ENCODE assay signal across 1 cellular context in genomic region chr17:42387221-42387657, GRCh38.
TF ChIP-seq lines count a peak whose summit lies in the region.

No MANE protein-coding gene starts in this region.

TF ChIP-seq in HepG2, 621 proteins besides CTCF, POLR2A, EP300 and RAD21 (continued from another document and continues in another):
- TF ChIP-seq, protein P1, sequence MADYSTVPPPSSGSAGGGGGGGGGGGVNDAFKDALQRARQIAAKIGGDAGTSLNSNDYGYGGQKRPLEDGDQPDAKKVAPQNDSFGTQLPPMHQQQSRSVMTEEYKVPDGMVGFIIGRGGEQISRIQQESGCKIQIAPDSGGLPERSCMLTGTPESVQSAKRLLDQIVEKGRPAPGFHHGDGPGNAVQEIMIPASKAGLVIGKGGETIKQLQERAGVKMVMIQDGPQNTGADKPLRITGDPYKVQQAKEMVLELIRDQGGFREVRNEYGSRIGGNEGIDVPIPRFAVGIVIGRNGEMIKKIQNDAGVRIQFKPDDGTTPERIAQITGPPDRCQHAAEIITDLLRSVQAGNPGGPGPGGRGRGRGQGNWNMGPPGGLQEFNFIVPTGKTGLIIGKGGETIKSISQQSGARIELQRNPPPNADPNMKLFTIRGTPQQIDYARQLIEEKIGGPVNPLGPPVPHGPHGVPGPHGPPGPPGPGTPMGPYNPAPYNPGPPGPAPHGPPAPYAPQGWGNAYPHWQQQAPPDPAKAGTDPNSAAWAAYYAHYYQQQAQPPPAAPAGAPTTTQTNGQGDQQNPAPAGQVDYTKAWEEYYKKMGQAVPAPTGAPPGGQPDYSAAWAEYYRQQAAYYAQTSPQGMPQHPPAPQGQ (CRISPR knock-in tag; IDR thresholded peaks at IDR 0.05; ENCODE audit: borderline replicate concordance), result no peak
- TF ChIP-seq MYC (CRISPR knock-in tag; IDR thresholded peaks at IDR 0.05; ENCODE audit: borderline replicate concordance) (no peak), NR1H2 (CRISPR knock-in tag; IDR thresholded peaks at IDR 0.05; ENCODE audit: borderline replicate concordance, low read depth) (no peak), NFKBIZ (CRISPR knock-in tag; IDR thresholded peaks at IDR 0.05) (no peak), DPF2 (CRISPR knock-in tag; IDR thresholded peaks at IDR 0.05; ENCODE audit: borderline replicate concordance, low read depth) (no peak), JARID2 (CRISPR knock-in tag; IDR thresholded peaks at IDR 0.05; ENCODE audit: insufficient replicate concordance) (no peak), NFYB (CRISPR knock-in tag; IDR thresholded peaks at IDR 0.05) (peak; percentile 36; the same call in 1 of the 2 replicates), ZNF451 (CRISPR knock-in tag; IDR thresholded peaks at IDR 0.05) (no peak), PHF20 (CRISPR knock-in tag; IDR thresholded peaks at IDR 0.05) (no peak), ZNF652 (CRISPR knock-in tag; IDR thresholded peaks at IDR 0.05; ENCODE audit: borderline replicate concordance, low read depth) (no peak), ZSCAN21 (CRISPR knock-in tag; IDR thresholded peaks at IDR 0.05; ENCODE audit: borderline replicate concordance) (no peak), HMGXB4 (CRISPR knock-in tag; IDR thresholded peaks at IDR 0.05; ENCODE audit: borderline replicate concordance in 1 of 2, low read depth in 1 of 2) (peak in 1 of 2 experiments; percentile 11; a peak in 1 of 4 replicates), FOXC1 (CRISPR knock-in tag; IDR thresholded peaks at IDR 0.05; ENCODE audit: borderline replicate concordance) (no peak), MEIS1 (CRISPR knock-in tag; IDR thresholded peaks at IDR 0.05; ENCODE audit: borderline replicate concordance) (no peak), ZMYM4 (CRISPR knock-in tag; IDR thresholded peaks at IDR 0.05) (no peak), IRX3 (CRISPR knock-in tag; IDR thresholded peaks at IDR 0.05; ENCODE audit: borderline replicate concordance, low read depth) (no peak), HNRNPH1 (optimal IDR thresholded peaks at IDR 0.05; ENCODE audit: low read depth, low read length) (no peak), KAT8 (CRISPR knock-in tag; IDR thresholded peaks at IDR 0.05) (0 out of 2 replicates have a peak, but pooled peaks have one; percentile 36), KLF16 (CRISPR knock-in tag; IDR thresholded peaks at IDR 0.05) (peak in 1 of 2 experiments; percentile 30; a peak in 1 of 4 replicates), ZNF317 (CRISPR knock-in tag; IDR thresholded peaks at IDR 0.05) (no peak), HIVEP1 (CRISPR knock-in tag; IDR thresholded peaks at IDR 0.05) (no peak), MLLT10 (CRISPR knock-in tag; IDR thresholded peaks at IDR 0.05) (no peak), MYPOP (CRISPR knock-in tag; IDR thresholded peaks at IDR 0.05) (peak; percentile 71; the same call in 1 of the 2 replicates), RNF2 (conservative IDR thresholded peaks at IDR 0.05; ENCODE audit: low read depth) (no peak), ZNF747 (CRISPR knock-in tag; IDR thresholded peaks at IDR 0.05; ENCODE audit: borderline replicate concordance) (no peak), GATA4 (IDR thresholded peaks at IDR 0.05; ENCODE audit: borderline replicate concordance, low read depth) (no peak), ZNF468 (CRISPR knock-in tag; IDR thresholded peaks at IDR 0.05) (no peak), NBN (conservative IDR thresholded peaks at IDR 0.05) (no peak), MLX (CRISPR knock-in tag; IDR thresholded peaks at IDR 0.05) (peak; percentile 28; the same call in 1 of the 2 replicates), SP5 (CRISPR knock-in tag; IDR thresholded peaks at IDR 0.05; ENCODE audit: borderline replicate concordance, low read depth) (peak; percentile 52; the same call in 1 of the 2 replicates), ZNF225 (CRISPR knock-in tag; IDR thresholded peaks at IDR 0.05) (no peak), ZIK1 (CRISPR knock-in tag; IDR thresholded peaks at IDR 0.05; ENCODE audit: borderline replicate concordance, low read depth) (no peak), THYN1 (CRISPR knock-in tag; IDR thresholded peaks at IDR 0.05; ENCODE audit: borderline replicate concordance, low read depth) (no peak), ZNF326 (CRISPR knock-in tag; IDR thresholded peaks at IDR 0.05; ENCODE audit: borderline replicate concordance) (no peak), SKI (IDR thresholded peaks at IDR 0.05; ENCODE audit: partially characterized antibody) (no peak), ZNF598 (CRISPR knock-in tag; IDR thresholded peaks at IDR 0.05; ENCODE audit: borderline replicate concordance) (no peak), ZNF33A (CRISPR knock-in tag; IDR thresholded peaks at IDR 0.05; ENCODE audit: borderline replicate concordance) (no peak), MBD4 (IDR thresholded peaks at IDR 0.05; ENCODE audit: borderline replicate concordance, low read length) (no peak), ZSCAN12 (CRISPR knock-in tag; IDR thresholded peaks at IDR 0.05) (no peak), ZNF75D (CRISPR knock-in tag; IDR thresholded peaks at IDR 0.05; ENCODE audit: borderline replicate concordance) (no peak), PHF8 (CRISPR knock-in tag; IDR thresholded peaks at IDR 0.05) (no peak), ZZZ3 (CRISPR knock-in tag; IDR thresholded peaks at IDR 0.05; ENCODE audit: borderline replicate concordance) (no peak), MNT (IDR thresholded peaks at IDR 0.05) (peak; percentile 80), IKZF5 (CRISPR knock-in tag; IDR thresholded peaks at IDR 0.05) (0 out of 2 replicates have a peak, but pooled peaks have one; percentile 57), NFYC (CRISPR knock-in tag; IDR thresholded peaks at IDR 0.05) (no peak; the same call in 1 of the 2 replicates), ZNF557 (CRISPR knock-in tag; IDR thresholded peaks at IDR 0.05) (0 out of 2 replicates have a peak, but pooled peaks have one; percentile 44), HNF4A (CRISPR knock-in tag; IDR thresholded peaks at IDR 0.05) (no peak; the same call in 1 of the 2 replicates), ZNF766 (CRISPR knock-in tag; IDR thresholded peaks at IDR 0.05; ENCODE audit: borderline replicate concordance) (no peak), SALL2 (CRISPR knock-in tag; IDR thresholded peaks at IDR 0.05) (no peak), ZMAT3 (CRISPR knock-in tag; conservative IDR thresholded peaks at IDR 0.05) (no peak), PPARG (CRISPR knock-in tag; conservative IDR thresholded peaks at IDR 0.05) (no peak), HMGA1 (CRISPR knock-in tag; conservative IDR thresholded peaks at IDR 0.05) (no peak), ZNF678 (CRISPR knock-in tag; IDR thresholded peaks at IDR 0.05) (no peak), CEBPZ (IDR thresholded peaks at IDR 0.05; ENCODE audit: low read length) (no peak), ZNF367 (CRISPR knock-in tag; IDR thresholded peaks at IDR 0.05; ENCODE audit: borderline replicate concordance) (0 out of 2 replicates have a peak, but pooled peaks have one; percentile 54)
- TF ChIP-seq, protein P2, sequence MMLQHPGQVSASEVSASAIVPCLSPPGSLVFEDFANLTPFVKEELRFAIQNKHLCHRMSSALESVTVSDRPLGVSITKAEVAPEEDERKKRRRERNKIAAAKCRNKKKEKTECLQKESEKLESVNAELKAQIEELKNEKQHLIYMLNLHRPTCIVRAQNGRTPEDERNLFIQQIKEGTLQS (CRISPR knock-in tag; IDR thresholded peaks at IDR 0.05), result no peak
- TF ChIP-seq, protein P3, sequence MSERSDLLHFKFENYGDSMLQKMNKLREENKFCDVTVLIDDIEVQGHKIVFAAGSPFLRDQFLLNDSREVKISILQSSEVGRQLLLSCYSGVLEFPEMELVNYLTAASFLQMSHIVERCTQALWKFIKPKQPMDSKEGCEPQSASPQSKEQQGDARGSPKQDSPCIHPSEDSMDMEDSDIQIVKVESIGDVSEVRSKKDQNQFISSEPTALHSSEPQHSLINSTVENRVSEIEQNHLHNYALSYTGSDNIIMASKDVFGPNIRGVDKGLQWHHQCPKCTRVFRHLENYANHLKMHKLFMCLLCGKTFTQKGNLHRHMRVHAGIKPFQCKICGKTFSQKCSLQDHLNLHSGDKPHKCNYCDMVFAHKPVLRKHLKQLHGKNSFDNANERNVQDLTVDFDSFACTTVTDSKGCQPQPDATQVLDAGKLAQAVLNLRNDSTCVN (CRISPR knock-in tag; IDR thresholded peaks at IDR 0.05; ENCODE audit: borderline replicate concordance), result no peak
- TF ChIP-seq, protein P4, sequence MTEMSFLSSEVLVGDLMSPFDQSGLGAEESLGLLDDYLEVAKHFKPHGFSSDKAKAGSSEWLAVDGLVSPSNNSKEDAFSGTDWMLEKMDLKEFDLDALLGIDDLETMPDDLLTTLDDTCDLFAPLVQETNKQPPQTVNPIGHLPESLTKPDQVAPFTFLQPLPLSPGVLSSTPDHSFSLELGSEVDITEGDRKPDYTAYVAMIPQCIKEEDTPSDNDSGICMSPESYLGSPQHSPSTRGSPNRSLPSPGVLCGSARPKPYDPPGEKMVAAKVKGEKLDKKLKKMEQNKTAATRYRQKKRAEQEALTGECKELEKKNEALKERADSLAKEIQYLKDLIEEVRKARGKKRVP (CRISPR knock-in tag; IDR thresholded peaks at IDR 0.05), result no peak
- TF ChIP-seq, protein P5, sequence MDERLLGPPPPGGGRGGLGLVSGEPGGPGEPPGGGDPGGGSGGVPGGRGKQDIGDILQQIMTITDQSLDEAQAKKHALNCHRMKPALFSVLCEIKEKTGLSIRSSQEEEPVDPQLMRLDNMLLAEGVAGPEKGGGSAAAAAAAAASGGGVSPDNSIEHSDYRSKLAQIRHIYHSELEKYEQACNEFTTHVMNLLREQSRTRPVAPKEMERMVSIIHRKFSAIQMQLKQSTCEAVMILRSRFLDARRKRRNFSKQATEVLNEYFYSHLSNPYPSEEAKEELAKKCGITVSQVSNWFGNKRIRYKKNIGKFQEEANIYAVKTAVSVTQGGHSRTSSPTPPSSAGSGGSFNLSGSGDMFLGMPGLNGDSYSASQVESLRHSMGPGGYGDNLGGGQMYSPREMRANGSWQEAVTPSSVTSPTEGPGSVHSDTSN (CRISPR knock-in tag; IDR thresholded peaks at IDR 0.05), result no peak
